Comparison of ENCODE assay signal across 10 cellular contexts in genomic region chr12:111428081-111428727, GRCh38. TPM values are rescaled to one million over a fixed set of nuclear protein-coding genes. Genes with fewer than 3 reads are reported as not detected.
DNase-seq lines count a peak whose midpoint lies in the region; ATAC-seq and TF ChIP-seq lines count a peak whose summit lies in the region.
"Had no signal": no experiment of that assay in that cellular context is flagged by ENCODE, and none has a peak within 500 bp of the region (broad histone marks: within the 10 kb centered on the region; RNA-seq: fewer than 3 reads in every experiment).

No MANE protein-coding gene starts in this region.

- in situ Hi-C loops in gastrocnemius medialis (cut with MboI; ENCODE audit: low sequenced_read_pairs in 4 of 4) = no loop called here

- DNase-seq in GM06990 (ENCODE audit: extremely low read depth, insufficient read length) (no peak), RWPE1 (ENCODE audit: low spot score) (no peak), gastrocnemius medialis (no peak), NAMALWA (ENCODE audit: low spot score) (no peak), NCI-H2227 treated with DMSO at 0.1 percent for 48 hours (lab: John Stamatoyannopoulos, UW) (no peak)
- DNase-seq in effector memory CD8-positive, alpha-beta T cell = no peak
- DNase-seq: DMS79, H7 had no signal

- H3K27ac Mint-ChIP-seq in effector memory CD8-positive, alpha-beta T cell = peak overlapping the region; percentile 100

- H3K9me3 Mint-ChIP-seq in effector memory CD8-positive, alpha-beta T cell = no peaks in the 10 kb centered on the region

- H3K4me3 Mint-ChIP-seq in effector memory CD8-positive, alpha-beta T cell = peak overlapping the region; percentile 80 to 94

- H3K4me1 Mint-ChIP-seq in effector memory CD8-positive, alpha-beta T cell (ENCODE audit: low read depth in 2 of 2) = peaks cover 76 to 78% of the 10 kb centered on the region in 2 donors

- no peak for TF ChIP-seq POLR2A in gastrocnemius medialis (IDR thresholded peaks at IDR 0.05)

- H3K36me3 Mint-ChIP-seq in effector memory CD8-positive, alpha-beta T cell (ENCODE audit: insufficient read depth) = peaks cover 56% of the 10 kb centered on the region

- CTCF ChIA-PET in RWPE1 (lab: Yijun Ruan, JAX) = interaction anchor here (0.6 kb wide), 1 partner anchor 31 kb away, joined by 3 read pairs; no protein-coding TSS in a partner anchor

- POLR2A ChIA-PET in RWPE1 (lab: Yijun Ruan, JAX; ENCODE audit: low non-redundant PET) = no interaction called here

- H3K36me3 ChIP-seq in GM06990 (ENCODE audit: control insufficient read depth, insufficient read depth, low read length) (peaks cover 6% of the 10 kb centered on the region), gastrocnemius medialis (no peaks in the 10 kb centered on the region)

- peaks cover 42 to 52% of the 10 kb centered on the region in 2 donors for H3K4me1 ChIP-seq in gastrocnemius medialis

- peak overlapping the region; percentile 3 for H3K4me3 ChIP-seq in GM06990 (replicated peaks; ENCODE audit: low read depth, low read length)
- no peak overlapping the region for H3K4me3 ChIP-seq in gastrocnemius medialis
- H3K4me3 ChIP-seq: hepatocyte had no signal

- no peak for ATAC-seq in effector memory CD8-positive, alpha-beta T cell (replicated peaks)
- no peak for ATAC-seq in gastrocnemius medialis
- ATAC-seq in GM18511 (IDR thresholded peaks at IDR 0.05; ENCODE audit: unreplicated experiment) = no peak

- intact Hi-C loops in gastrocnemius medialis (cut with DNase I; ENCODE audit: low total_unique reads) = no loop called here

- no peaks in the 10 kb centered on the region for H3K27me3 Mint-ChIP-seq in effector memory CD8-positive, alpha-beta T cell

- TF ChIP-seq CTCF in GM06990 (IDR thresholded peaks at IDR 0.05; ENCODE audit: insufficient read depth, low read length, poor library complexity, severe bottlenecking) = no peak
- no peak for TF ChIP-seq CTCF in RWPE1 (conservative IDR thresholded peaks at IDR 0.05; ENCODE audit: low read depth)
- TF ChIP-seq CTCF in gastrocnemius medialis (IDR thresholded peaks at IDR 0.05 in 4 of 5, conservative IDR thresholded peaks at IDR 0.05 in 1 of 5) = no peak

- H3K27me3 ChIP-seq in GM06990 (replicated peaks; ENCODE audit: control insufficient read depth, insufficient read depth, low read length) (no peaks in the 10 kb centered on the region), gastrocnemius medialis (no peaks in the 10 kb centered on the region)
- H3K27me3 ChIP-seq: hepatocyte had no signal

- H3K27ac ChIP-seq in RWPE1 (peak overlapping the region; percentile 85), gastrocnemius medialis (peak overlapping the region; percentile 72 to 89 (median 78))
- H3K27ac ChIP-seq: hepatocyte had no signal

- H3K9me3 ChIP-seq in gastrocnemius medialis = no peaks in the 10 kb centered on the region

RNA-seq across cellular contexts. Expression of gene SH2B3, which starts 22.5 kb away (rescaled TPM):
- 10 to 100 TPM; 10.4 to 20.0 (median 15.5) TPM for total RNA-seq in gastrocnemius medialis

RNA-seq across cellular contexts. Expression of gene PHETA1, which starts 59.3 kb away (rescaled TPM):
- 10 to 100 TPM in 3 of 4 donors, 1 to 10 TPM in 1; 8.7 to 16.7 (median 14.5) TPM for total RNA-seq in gastrocnemius medialis
